Comparison of ENCODE assay signal across 1 cellular context in the genomic region with DNA sequence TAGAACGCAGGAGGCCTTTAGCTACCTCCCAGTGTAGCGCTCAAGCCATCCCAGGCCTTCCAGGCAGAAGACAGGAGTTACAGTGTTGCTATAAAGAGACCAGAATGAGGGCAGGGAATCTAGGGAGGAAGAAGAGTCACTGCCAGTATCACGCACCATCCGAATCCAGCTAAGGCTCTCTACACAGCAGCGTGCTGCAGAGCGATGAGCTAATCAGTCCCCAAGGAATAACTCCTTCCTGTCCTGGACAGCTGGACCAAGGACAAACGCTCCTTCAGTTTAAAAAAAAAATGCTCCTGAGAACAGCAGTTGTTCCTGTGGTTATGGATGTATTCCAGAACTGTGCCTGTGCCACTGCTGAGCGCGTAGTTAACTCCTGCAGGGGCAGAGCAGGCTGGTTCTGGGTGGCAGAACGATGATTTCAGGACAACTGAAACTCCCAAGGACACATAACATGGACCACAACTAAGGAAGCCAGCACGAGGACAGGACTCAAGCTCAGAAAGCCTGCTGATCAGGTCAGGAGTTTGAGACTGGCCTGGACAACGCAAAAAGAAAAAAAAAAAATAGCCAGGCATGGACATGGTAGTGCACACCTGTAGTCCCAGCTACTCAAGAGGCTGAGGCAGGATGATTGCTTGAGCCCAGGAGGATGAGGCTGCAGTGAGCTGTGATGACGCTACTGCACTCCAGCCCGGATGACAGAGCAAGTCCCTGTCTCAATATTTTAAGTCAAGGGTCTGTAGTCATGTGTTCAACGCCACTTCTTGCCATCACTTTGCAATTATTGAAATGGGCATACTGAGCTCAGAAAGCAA.
TF ChIP-seq lines count a peak whose summit lies in the region.

No MANE protein-coding gene starts in this region.

TF ChIP-seq in H1, 55 proteins besides CTCF, POLR2A, EP300 and RAD21:
- no peak for TF ChIP-seq CHD2 (IDR thresholded peaks at IDR 0.05; ENCODE audit: low read length)
- TF ChIP-seq, protein P1, sequence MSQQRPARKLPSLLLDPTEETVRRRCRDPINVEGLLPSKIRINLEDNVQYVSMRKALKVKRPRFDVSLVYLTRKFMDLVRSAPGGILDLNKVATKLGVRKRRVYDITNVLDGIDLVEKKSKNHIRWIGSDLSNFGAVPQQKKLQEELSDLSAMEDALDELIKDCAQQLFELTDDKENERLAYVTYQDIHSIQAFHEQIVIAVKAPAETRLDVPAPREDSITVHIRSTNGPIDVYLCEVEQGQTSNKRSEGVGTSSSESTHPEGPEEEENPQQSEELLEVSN (IDR thresholded peaks at IDR 0.05) = no peak
- no peak for TF ChIP-seq SIN3A (conservative IDR thresholded peaks at IDR 0.05 in 1 of 2, IDR thresholded peaks at IDR 0.05 in 1 of 2; ENCODE audit: low read depth in 1 of 2, low read length in 2 of 2)
- no peak for TF ChIP-seq RFX5 (IDR thresholded peaks at IDR 0.05; ENCODE audit: borderline replicate concordance, low read depth, low read length)
- TF ChIP-seq, protein P2, sequence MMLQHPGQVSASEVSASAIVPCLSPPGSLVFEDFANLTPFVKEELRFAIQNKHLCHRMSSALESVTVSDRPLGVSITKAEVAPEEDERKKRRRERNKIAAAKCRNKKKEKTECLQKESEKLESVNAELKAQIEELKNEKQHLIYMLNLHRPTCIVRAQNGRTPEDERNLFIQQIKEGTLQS (IDR thresholded peaks at IDR 0.05; ENCODE audit: insufficient read depth, low read depth, low read length) = no peak
- no peak for TF ChIP-seq KDM4A (IDR thresholded peaks at IDR 0.05; ENCODE audit: low read depth, low read length, severe bottlenecking)
- TF ChIP-seq SRF (IDR thresholded peaks at IDR 0.05; ENCODE audit: low read depth, low read length) = no peak
TF ChIP-seq in H1: peak in this region for 0.
